14 cellular contexts compared by ENCODE assay signal in genomic region chr2:120480903-120481445, GRCh38.
DNase-seq lines count a peak whose midpoint lies in the region; ATAC-seq and TF ChIP-seq lines count a peak whose summit lies in the region.
"Had no signal": no experiment of that assay in that cellular context is flagged by ENCODE, and none has a peak within 500 bp of the region (broad histone marks: within the 10 kb centered on the region; RNA-seq: fewer than 3 reads in every experiment).

No MANE protein-coding gene starts in this region.

- intact Hi-C loops in IMR-90 (cut with micrococcal nuclease), result no loop called here
- intact Hi-C loops in sigmoid colon (cut with DNase I), result no loop called here

- H3K27me3 ChIP-seq in IMR-90 (ENCODE audit: control insufficient read depth, insufficient read depth, low read length), result peaks cover 42% of the 10 kb centered on the region
- H3K27me3 ChIP-seq in sigmoid colon, result no peaks in the 10 kb centered on the region

- H4K20me1 ChIP-seq in IMR-90 (ENCODE audit: insufficient read depth, low read length), result no peaks in the 10 kb centered on the region

- DNase-seq in IMR-90, result no peak
- peak; percentile 36 for DNase-seq in glutamatergic neuron
- DNase-seq in sigmoid colon, result peak; percentile 60
- DNase-seq in DMS114 treated with DMSO at 0.1 percent for 48 hours (lab: John Stamatoyannopoulos, UW; ENCODE audit: unreplicated experiment), result no peak
- no peak for DNase-seq in activated CD4-positive, alpha-beta T cell treated with anti-CD3 and anti-CD28 coated beads, Interleukin-2, amount 50 U/mL, for 48 hours
- DNase-seq: CD8-positive, alpha-beta T cell; KBM-7; NCI-H1048; NCI-H345; SHP77 treated with DMSO at 0.1 percent for 48 hours had no signal

- H3K27ac ChIP-seq in HEK293 (ENCODE audit: extremely low read depth, low read depth, low read length) (no peak overlapping the region), IMR-90 (ENCODE audit: insufficient read depth, low read length) (no peak overlapping the region), sigmoid colon (no peak overlapping the region)

- no peak for TF ChIP-seq POLR2A in IMR-90 (IDR thresholded peaks at IDR 0.05; ENCODE audit: low read depth, low read length)
- TF ChIP-seq POLR2A in sigmoid colon (IDR thresholded peaks at IDR 0.05), result no peak

- H3K4ac ChIP-seq in IMR-90 (ENCODE audit: low read depth, low read length), result no peak overlapping the region

- H2AK5ac ChIP-seq in IMR-90 (ENCODE audit: low read depth, low read length), result peak overlapping the region; percentile 31; the same call in 1 of the 2 replicates

- H3K56ac ChIP-seq in IMR-90 (ENCODE audit: extremely low read depth, insufficient read depth, low read length), result no peak overlapping the region

- TF ChIP-seq CTCF in HEK293 (tag by site-specific recombination; IDR thresholded peaks at IDR 0.05), result no peak
- TF ChIP-seq CTCF in IMR-90 (conservative IDR thresholded peaks at IDR 0.05; ENCODE audit: low read depth, low read length), result no peak
- no peak for TF ChIP-seq CTCF in glutamatergic neuron (IDR thresholded peaks at IDR 0.05; ENCODE audit: partially characterized antibody, unreplicated experiment)
- no peak for TF ChIP-seq CTCF in sigmoid colon (IDR thresholded peaks at IDR 0.05)

- H3K4me1 Mint-ChIP-seq in glutamatergic neuron (ENCODE audit: low read depth, unreplicated experiment), result peaks cover 13% of the 10 kb centered on the region
- H3K4me1 Mint-ChIP-seq: B cell had no signal

- 80 to 97% methylated on average over 1 to 2 of the region's 5 CpGs for WGBS in IMR-90 (ENCODE audit: extremely low coverage in 2 of 2, insufficient read length in 1 of 2), 2 experiments
- 91 to 94% methylated on average over 5 of the region's 5 CpGs for WGBS in sigmoid colon, 2 donors

- H3K23ac ChIP-seq in IMR-90 (ENCODE audit: low read depth, low read length), result no peak overlapping the region

- H2BK20ac ChIP-seq in IMR-90 (ENCODE audit: low read depth, low read length), result no peak overlapping the region

- H3K27ac Mint-ChIP-seq in glutamatergic neuron (ENCODE audit: unreplicated experiment), result peak overlapping the region; percentile 14
- H3K27ac Mint-ChIP-seq: B cell; CD8-positive, alpha-beta T cell had no signal

- no peak overlapping the region for H4K91ac ChIP-seq in IMR-90 (ENCODE audit: insufficient read depth, low read depth, low read length)

- peaks cover 10% of the 10 kb centered on the region for H3K36me3 Mint-ChIP-seq in glutamatergic neuron (ENCODE audit: unreplicated experiment)
- H3K36me3 Mint-ChIP-seq: CD8-positive, alpha-beta T cell had no signal

- peaks cover 18% of the 10 kb centered on the region for H3K27me3 Mint-ChIP-seq in glutamatergic neuron (ENCODE audit: unreplicated experiment)

- no peak for TF ChIP-seq EP300 in sigmoid colon (IDR thresholded peaks at IDR 0.05)

- H3K9me1 ChIP-seq in IMR-90 (ENCODE audit: insufficient read depth, low read length), result peaks cover 6% of the 10 kb centered on the region

- H2BK5ac ChIP-seq in IMR-90 (ENCODE audit: low read depth, low read length, poor library complexity, severe bottlenecking), result peak overlapping the region; percentile 22

- H3K4me1 ChIP-seq in HEK293 (ENCODE audit: control insufficient read depth, insufficient read depth, low read length) (no peaks in the 10 kb centered on the region), IMR-90 (ENCODE audit: control insufficient read depth, insufficient read depth, low read length) (no peaks in the 10 kb centered on the region), sigmoid colon (no peaks in the 10 kb centered on the region)

- H3K79me1 ChIP-seq in IMR-90 (ENCODE audit: low read depth in 1 of 2, low read length in 2 of 2), result no peaks in the 10 kb centered on the region

- no peak for TF ChIP-seq RAD21 in IMR-90 (IDR thresholded peaks at IDR 0.05; ENCODE audit: low read length)

- H2AK9ac ChIP-seq in IMR-90 (replicated peaks; ENCODE audit: low read depth, low read length, poor library complexity), result no peak overlapping the region

- H3K14ac ChIP-seq in IMR-90 (replicated peaks; ENCODE audit: low read depth, low read length), result no peak overlapping the region

- no TSS peak for BruUV-seq in IMR-90 (replicated peaks; lab: Mats Ljungman, UMichigan)

- H3K4me3 ChIP-seq in HEK293 (ENCODE audit: low read depth, low read length) (no peak overlapping the region), IMR-90 (ENCODE audit: insufficient read depth, low read depth, low read length) (no peak overlapping the region), sigmoid colon (no peak overlapping the region)

- in situ Hi-C loops in IMR-90 (cut with MboI; ENCODE audit: low sequenced_read_pairs), result no loop called here

- no peak overlapping the region for H2BK120ac ChIP-seq in IMR-90 (ENCODE audit: low read depth, low read length)

- no peak overlapping the region for H2BK15ac ChIP-seq in IMR-90 (ENCODE audit: low read depth, low read length)

- POLR2A ChIA-PET in HEK293 (lab: Yijun Ruan, JAX) (interaction anchor here (1.2 kb wide), 1 partner anchor 17 kb away, joined by 3 read pairs; no protein-coding TSS in a partner anchor), IMR-90 (lab: Charles Lee; ENCODE audit: unreplicated experiment) (no interaction called here)

- H3K9me3 Mint-ChIP-seq in glutamatergic neuron (ENCODE audit: unreplicated experiment), result peaks cover 6% of the 10 kb centered on the region
- H3K9me3 Mint-ChIP-seq: CD8-positive, alpha-beta T cell had no signal

- CTCF ChIA-PET in HEK293 (lab: Yijun Ruan, JAX), result interaction anchor here (0.6 to 0.7 kb wide), 2 partner anchors 44 to 478 kb away, joined by 3 read pairs; no protein-coding TSS in a partner anchor
- CTCF ChIA-PET in IMR-90 (lab: Yijun Ruan, JAX), result no interaction called here

- H3K9me3 ChIP-seq in HEK293 (ENCODE audit: control insufficient read depth, insufficient read depth, low read depth, low read length) (no peaks in the 10 kb centered on the region), IMR-90 (ENCODE audit: control insufficient read depth, insufficient read depth, low read length) (no peaks in the 10 kb centered on the region; the same call in 1 of the 2 replicates), sigmoid colon (no peaks in the 10 kb centered on the region)

- H4K5ac ChIP-seq in IMR-90 (ENCODE audit: low read depth, low read length), result no peak overlapping the region

- no peak overlapping the region for H4K8ac ChIP-seq in IMR-90 (ENCODE audit: low read depth in 2 of 2, low read length in 2 of 2)

- H3K36me3 ChIP-seq in HEK293 (ENCODE audit: control insufficient read depth in 2 of 2, insufficient read depth in 1 of 2, low read length in 2 of 2), result no peaks in the 10 kb centered on the region
- H3K36me3 ChIP-seq in IMR-90 (ENCODE audit: control insufficient read depth, insufficient read depth, low read length), result no peaks in the 10 kb centered on the region
- no peaks in the 10 kb centered on the region for H3K36me3 ChIP-seq in sigmoid colon

- dilution Hi-C loops in IMR-90 (cut with HindIII; ENCODE audit: low sequenced_read_pairs, unreplicated experiment), result no loop called here

- no peak overlapping the region for H3K9ac ChIP-seq in IMR-90 (ENCODE audit: low read depth, low read length)

- H3K18ac ChIP-seq in IMR-90 (ENCODE audit: low read depth, low read length), result no peak overlapping the region

- no peak overlapping the region for H3K4me2 ChIP-seq in IMR-90 (ENCODE audit: low read depth, low read length)

- no peak overlapping the region for H3K4me3 Mint-ChIP-seq in glutamatergic neuron (ENCODE audit: unreplicated experiment)
- H3K4me3 Mint-ChIP-seq: B cell; CD8-positive, alpha-beta T cell had no signal

- ATAC-seq in IMR-90 (ENCODE audit: low read depth) (no peak), GM18517 (IDR thresholded peaks at IDR 0.05; ENCODE audit: unreplicated experiment) (no peak)
- ATAC-seq: CD8-positive, alpha-beta T cell; Panc1 had no signal

- H2AFZ ChIP-seq in IMR-90 (replicated peaks; ENCODE audit: low read length, poor library complexity), result peak overlapping the region; percentile 33

TF ChIP-seq in HEK293, 187 proteins besides CTCF, POLR2A, EP300 and RAD21:
- TF ChIP-seq ZNF501 (tag by site-specific recombination; IDR thresholded peaks at IDR 0.05), result no peak
- TF ChIP-seq PRDM1 (tag by site-specific recombination; IDR thresholded peaks at IDR 0.05), result peak; percentile 99
- TF ChIP-seq EGR2 (tag by site-specific recombination; IDR thresholded peaks at IDR 0.05; ENCODE audit: low read depth), result no peak
- TF ChIP-seq GLI4 (tag by site-specific recombination; IDR thresholded peaks at IDR 0.05), result no peak
- no peak for TF ChIP-seq KLF9 (tag by site-specific recombination; IDR thresholded peaks at IDR 0.05; ENCODE audit: low read depth)
- TF ChIP-seq ZNF121 (tag by site-specific recombination; IDR thresholded peaks at IDR 0.05), result no peak
- no peak for TF ChIP-seq ZNF155 (tag by site-specific recombination; IDR thresholded peaks at IDR 0.05)
- TF ChIP-seq ZSCAN4 (tag by site-specific recombination; IDR thresholded peaks at IDR 0.05), result peak; percentile 88

TF ChIP-seq in IMR-90, 13 proteins besides CTCF, POLR2A, EP300 and RAD21 (continues in another document):
- no peak for TF ChIP-seq NFE2L2 (IDR thresholded peaks at IDR 0.05; ENCODE audit: low read depth, low read length)
- no peak for TF ChIP-seq FOS (IDR thresholded peaks at IDR 0.05; ENCODE audit: low read depth, low read length)
- no peak for TF ChIP-seq CHD1 (IDR thresholded peaks at IDR 0.05; ENCODE audit: low read depth, low read length)
- TF ChIP-seq USF2 (IDR thresholded peaks at IDR 0.05; ENCODE audit: low read depth, low read length), result no peak
- no peak for TF ChIP-seq MAFK (IDR thresholded peaks at IDR 0.05; ENCODE audit: low read depth, low read length)
- TF ChIP-seq RFX5 (IDR thresholded peaks at IDR 0.05; ENCODE audit: low read depth, low read length), result no peak
- no peak for TF ChIP-seq ELK1 (IDR thresholded peaks at IDR 0.05; ENCODE audit: borderline replicate concordance, low read depth, low read length)
- no peak for TF ChIP-seq MXI1 (IDR thresholded peaks at IDR 0.05; ENCODE audit: borderline replicate concordance, low read depth, low read length)
- TF ChIP-seq BHLHE40 (IDR thresholded peaks at IDR 0.05; ENCODE audit: low read depth, low read length), result no peak

Comparison
In these comparisons a context has a peak if more than half of its experiments do, and no peak if none do; other contexts are left out.
1. DNase-seq: peak in glutamatergic neuron (single experiment) and sigmoid colon (single experiment); none in IMR-90 (single experiment), DMS114 treated with DMSO at 0.1 percent for 48 hours (single experiment) and activated CD4-positive, alpha-beta T cell treated with anti-CD3 and anti-CD28 coated beads, Interleukin-2, amount 50 U/mL, for 48 hours (0 of 2).